Comparison of ENCODE assay signal across 15 cellular contexts in genomic region chr5:123449424-123449823, GRCh38.
"Had no signal": no experiment of that assay in that cellular context is flagged by ENCODE, and none has a peak within 500 bp of the region (broad histone marks: within the 10 kb centered on the region; RNA-seq: fewer than 3 reads in every experiment).

No MANE protein-coding gene starts in this region.

- DNase-seq: activated CD4-positive, alpha-beta T cell treated with anti-CD3 and anti-CD28 coated beads for 48 hours; activated CD8-positive, alpha-beta memory T cell treated with anti-CD3 and anti-CD28 coated beads, Interleukin-2, amount 50 U/mL, for 48 hours; activated CD8-positive, alpha-beta T cell treated with anti-CD3 and anti-CD28 coated beads, Interleukin-2, amount 10 ng/mL, durations not matched to agents 7 days and 5 days; activated gamma-delta T cell treated with Interleukin-2 at 50 U/mL for 16 hours; activated T-cell treated with anti-CD3 and anti-CD28 coated beads, Interleukin-2, amount 50 U/mL, for 72 hours; amniotic stem cell; body of pancreas; esophagus squamous epithelium; hippocampal formation; pancreas; stimulated activated CD4-positive, alpha-beta T cell treated with anti-CD3 and anti-CD28 coated beads, Interleukin-12 subunit alpha, Interleukin-12 subunit beta, amount 100 ng/mL, for 4 hours; stimulated activated CD4-positive, alpha-beta T cell treated with anti-CD3 and anti-CD28 coated beads, Interleukin-2, amount 100 ng/mL, for 24 hours; tibial artery had no signal

- H3K27me3 ChIP-seq: body of pancreas, esophagus squamous epithelium, pancreas, tibial artery had no signal

- H3K27ac ChIP-seq: body of pancreas, coronary artery, esophagus squamous epithelium, pancreas, tibial artery had no signal

- H3K4me3 ChIP-seq: body of pancreas, coronary artery, esophagus squamous epithelium, pancreas, tibial artery had no signal

- H3K4me1 ChIP-seq: body of pancreas, pancreas, tibial artery had no signal

- ATAC-seq: activated CD8-positive, alpha-beta T cell treated with anti-CD3 and anti-CD28 coated beads, Interleukin-2, amount 10 ng/mL, durations not matched to agents 7 days and 5 days; body of pancreas; pancreas; WTC11 had no signal

- H3K9me3 ChIP-seq: body of pancreas, esophagus squamous epithelium, pancreas, tibial artery had no signal

- H3K36me3 ChIP-seq: esophagus squamous epithelium, pancreas, tibial artery had no signal
